ENCODE assay signal across 1 cellular context in genomic region chr14:99550387-99550992, GRCh38.
TF ChIP-seq lines count a peak whose summit lies in the region.

No MANE protein-coding gene starts in this region.

TF ChIP-seq in SK-N-SH, 30 proteins besides CTCF, POLR2A, EP300 and RAD21 (continued from another document):
- TF ChIP-seq PBX3 (IDR thresholded peaks at IDR 0.05), result no peak
- TF ChIP-seq, protein P1, sequence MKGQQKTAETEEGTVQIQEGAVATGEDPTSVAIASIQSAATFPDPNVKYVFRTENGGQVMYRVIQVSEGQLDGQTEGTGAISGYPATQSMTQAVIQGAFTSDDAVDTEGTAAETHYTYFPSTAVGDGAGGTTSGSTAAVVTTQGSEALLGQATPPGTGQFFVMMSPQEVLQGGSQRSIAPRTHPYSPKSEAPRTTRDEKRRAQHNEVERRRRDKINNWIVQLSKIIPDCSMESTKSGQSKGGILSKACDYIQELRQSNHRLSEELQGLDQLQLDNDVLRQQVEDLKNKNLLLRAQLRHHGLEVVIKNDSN (IDR thresholded peaks at IDR 0.05; ENCODE audit: borderline replicate concordance, low read depth), result no peak
- TF ChIP-seq TEAD4 (IDR thresholded peaks at IDR 0.05; ENCODE audit: borderline replicate concordance, insufficient read depth), result no peak
- no peak for TF ChIP-seq MXI1 (IDR thresholded peaks at IDR 0.05; ENCODE audit: low read depth, low read length)
- no peak for TF ChIP-seq MEF2A (IDR thresholded peaks at IDR 0.05; ENCODE audit: borderline replicate concordance, low read depth)
- TF ChIP-seq SMC3 (IDR thresholded peaks at IDR 0.05; ENCODE audit: low read depth, low read length), result no peak
TF ChIP-seq in SK-N-SH: peak in this region for 0.
